1 cellular context compared by ENCODE assay signal in the genomic region with DNA sequence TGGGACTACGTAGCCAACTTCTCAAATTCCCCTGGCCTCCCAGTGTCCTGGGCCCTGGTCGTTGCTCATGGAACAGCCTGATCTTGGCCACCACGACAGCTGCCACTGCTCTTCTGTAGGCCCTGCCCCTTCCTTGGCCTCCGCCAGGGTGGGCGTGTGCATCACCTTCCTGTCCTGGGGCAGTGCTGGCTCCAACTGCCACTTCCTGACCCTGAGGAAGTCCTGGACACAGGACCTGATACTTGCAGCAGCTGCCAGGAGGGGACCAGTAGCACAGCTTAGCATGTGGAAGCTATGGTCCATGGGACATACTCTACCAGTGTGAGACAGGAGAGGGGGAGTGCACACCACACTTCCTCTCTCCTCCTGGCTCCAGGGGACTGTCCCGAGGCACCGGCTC.
TF ChIP-seq lines count a peak whose summit lies in the region.

No MANE protein-coding gene starts in this region.

TF ChIP-seq in HepG2, 621 proteins besides CTCF, POLR2A, EP300 and RAD21 (continued from another document):
- TF ChIP-seq, protein P1, sequence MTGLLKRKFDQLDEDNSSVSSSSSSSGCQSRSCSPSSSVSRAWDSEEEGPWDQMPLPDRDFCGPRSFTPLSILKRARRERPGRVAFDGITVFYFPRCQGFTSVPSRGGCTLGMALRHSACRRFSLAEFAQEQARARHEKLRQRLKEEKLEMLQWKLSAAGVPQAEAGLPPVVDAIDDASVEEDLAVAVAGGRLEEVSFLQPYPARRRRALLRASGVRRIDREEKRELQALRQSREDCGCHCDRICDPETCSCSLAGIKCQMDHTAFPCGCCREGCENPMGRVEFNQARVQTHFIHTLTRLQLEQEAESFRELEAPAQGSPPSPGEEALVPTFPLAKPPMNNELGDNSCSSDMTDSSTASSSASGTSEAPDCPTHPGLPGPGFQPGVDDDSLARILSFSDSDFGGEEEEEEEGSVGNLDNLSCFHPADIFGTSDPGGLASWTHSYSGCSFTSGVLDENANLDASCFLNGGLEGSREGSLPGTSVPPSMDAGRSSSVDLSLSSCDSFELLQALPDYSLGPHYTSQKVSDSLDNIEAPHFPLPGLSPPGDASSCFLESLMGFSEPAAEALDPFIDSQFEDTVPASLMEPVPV (CRISPR knock-in tag; IDR thresholded peaks at IDR 0.05) = no peak
- TF ChIP-seq CCAR2 (optimal IDR thresholded peaks at IDR 0.05; ENCODE audit: low read depth, low read length) (no peak), PCBP2 (optimal IDR thresholded peaks at IDR 0.05; ENCODE audit: low read depth, low read length, poor library complexity, severe bottlenecking) (no peak), KLF16 (CRISPR knock-in tag; IDR thresholded peaks at IDR 0.05) (no peak), ZNF572 (CRISPR knock-in tag; IDR thresholded peaks at IDR 0.05) (no peak), CBX5 (CRISPR knock-in tag; IDR thresholded peaks at IDR 0.05; ENCODE audit: borderline replicate concordance) (no peak), HNRNPLL (IDR thresholded peaks at IDR 0.05; ENCODE audit: low read depth, low read length, poor library complexity, severe bottlenecking) (no peak), ZEB1 (IDR thresholded peaks at IDR 0.05; ENCODE audit: insufficient replicate concordance, low read depth) (no peak)
- TF ChIP-seq, protein P2, sequence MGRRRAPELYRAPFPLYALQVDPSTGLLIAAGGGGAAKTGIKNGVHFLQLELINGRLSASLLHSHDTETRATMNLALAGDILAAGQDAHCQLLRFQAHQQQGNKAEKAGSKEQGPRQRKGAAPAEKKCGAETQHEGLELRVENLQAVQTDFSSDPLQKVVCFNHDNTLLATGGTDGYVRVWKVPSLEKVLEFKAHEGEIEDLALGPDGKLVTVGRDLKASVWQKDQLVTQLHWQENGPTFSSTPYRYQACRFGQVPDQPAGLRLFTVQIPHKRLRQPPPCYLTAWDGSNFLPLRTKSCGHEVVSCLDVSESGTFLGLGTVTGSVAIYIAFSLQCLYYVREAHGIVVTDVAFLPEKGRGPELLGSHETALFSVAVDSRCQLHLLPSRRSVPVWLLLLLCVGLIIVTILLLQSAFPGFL (CRISPR knock-in tag; IDR thresholded peaks at IDR 0.05) = no peak
- TF ChIP-seq, protein P3, sequence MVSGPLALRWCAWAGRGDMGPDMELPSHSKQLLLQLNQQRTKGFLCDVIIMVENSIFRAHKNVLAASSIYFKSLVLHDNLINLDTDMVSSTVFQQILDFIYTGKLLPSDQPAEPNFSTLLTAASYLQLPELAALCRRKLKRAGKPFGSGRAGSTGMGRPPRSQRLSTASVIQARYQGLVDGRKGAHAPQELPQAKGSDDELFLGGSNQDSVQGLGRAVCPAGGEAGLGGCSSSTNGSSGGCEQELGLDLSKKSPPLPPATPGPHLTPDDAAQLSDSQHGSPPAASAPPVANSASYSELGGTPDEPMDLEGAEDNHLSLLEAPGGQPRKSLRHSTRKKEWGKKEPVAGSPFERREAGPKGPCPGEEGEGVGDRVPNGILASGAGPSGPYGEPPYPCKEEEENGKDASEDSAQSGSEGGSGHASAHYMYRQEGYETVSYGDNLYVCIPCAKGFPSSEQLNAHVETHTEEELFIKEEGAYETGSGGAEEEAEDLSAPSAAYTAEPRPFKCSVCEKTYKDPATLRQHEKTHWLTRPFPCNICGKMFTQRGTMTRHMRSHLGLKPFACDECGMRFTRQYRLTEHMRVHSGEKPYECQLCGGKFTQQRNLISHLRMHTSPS (CRISPR knock-in tag; IDR thresholded peaks at IDR 0.05; ENCODE audit: low read depth) = no peak
